In genomic region chr2:128660836-128661235, GRCh38 we compare ENCODE assay signal across 23 cellular contexts.
DNase-seq lines count a peak whose midpoint lies in the region; ATAC-seq and TF ChIP-seq lines count a peak whose summit lies in the region.
"Had no signal": no experiment of that assay in that cellular context is flagged by ENCODE, and none has a peak within 500 bp of the region (broad histone marks: within the 10 kb centered on the region; RNA-seq: fewer than 3 reads in every experiment).

No MANE protein-coding gene starts in this region.

- TF ChIP-seq RAD21 in SK-N-SH (IDR thresholded peaks at IDR 0.05; ENCODE audit: low read length) = no peak

- no peak overlapping the region for H3K9ac ChIP-seq in Loucy (ENCODE audit: low read depth, low read length, poor library complexity, severe bottlenecking)
- no peak overlapping the region for H3K9ac ChIP-seq in endodermal cell (ENCODE audit: extremely low read depth, low read length, poor library complexity, severe bottlenecking)
- H3K9ac ChIP-seq in SK-N-SH = no peak overlapping the region
- H3K9ac ChIP-seq: BLaER1 treated with 17β-estradiol and CSF1 and Interleukin-3, amounts not matched to agents 10 nM and 100 nM; GM23248 had no signal

- H3K27ac ChIP-seq in stomach (no peak overlapping the region), endodermal cell (ENCODE audit: low read depth, low read length) (no peak overlapping the region), SK-N-SH (ENCODE audit: low read depth in 2 of 2, low read length in 1 of 2) (no peak overlapping the region)
- H3K27ac ChIP-seq: BLaER1 treated with 17β-estradiol and CSF1 and Interleukin-3, amounts not matched to agents 10 nM and 100 nM; GM23248; SJSA1 had no signal

- H3K79me2 ChIP-seq in Loucy (ENCODE audit: insufficient read depth, low read length) = no peaks in the 10 kb centered on the region
- no peaks in the 10 kb centered on the region for H3K79me2 ChIP-seq in SK-N-SH (ENCODE audit: insufficient read depth)

- POLR2A ChIA-PET in SK-N-SH (lab: Yijun Ruan, JAX) = no interaction called here

- TF ChIP-seq EP300 in stomach (IDR thresholded peaks at IDR 0.05) = no peak
- no peak for TF ChIP-seq EP300 in SK-N-SH (IDR thresholded peaks at IDR 0.05; ENCODE audit: borderline replicate concordance in 1 of 2, low read depth in 1 of 2, low read length in 1 of 2)

- CTCF ChIA-PET in SK-N-SH (lab: Yijun Ruan, JAX) = no interaction called here

- H3K27ac Mint-ChIP-seq in endodermal cell = no peak overlapping the region
- H3K27ac Mint-ChIP-seq: CD4-positive, alpha-beta T cell had no signal

- peaks cover 21% of the 10 kb centered on the region for H3K4me1 ChIP-seq in Loucy (ENCODE audit: insufficient read depth, low read length, poor library complexity, severe bottlenecking)
- H3K4me1 ChIP-seq in stomach = no peaks in the 10 kb centered on the region
- H3K4me1 ChIP-seq in endodermal cell (ENCODE audit: control insufficient read depth, insufficient read depth, low read length) = no peaks in the 10 kb centered on the region
- no peaks in the 10 kb centered on the region for H3K4me1 ChIP-seq in SK-N-SH (ENCODE audit: control insufficient read depth in 1 of 2, insufficient read depth in 2 of 2, low read depth in 1 of 2, low read length in 1 of 2)
- H3K4me1 ChIP-seq: SJSA1 had no signal

- H3K27me3 ChIP-seq in Loucy (ENCODE audit: insufficient read depth, low read length, poor library complexity, severe bottlenecking) (no peaks in the 10 kb centered on the region), stomach (peaks cover 0 to 6% (median 0%) of the 10 kb centered on the region in 3 donors), endodermal cell (ENCODE audit: control insufficient read depth, insufficient read depth, low read length, poor library complexity, severe bottlenecking) (no peaks in the 10 kb centered on the region), SK-N-SH (ENCODE audit: insufficient read depth) (no peaks in the 10 kb centered on the region)
- H3K27me3 ChIP-seq: BLaER1 treated with 17β-estradiol and CSF1 and Interleukin-3, amounts not matched to agents 10 nM and 100 nM; MG63; SJSA1 had no signal

- intact Hi-C loops in stomach (cut with DNase I; ENCODE audit: low total_unique reads) = no loop called here

- H3K4me1 Mint-ChIP-seq in endodermal cell = peaks cover 8% of the 10 kb centered on the region

- ATAC-seq in GM18870 (IDR thresholded peaks at IDR 0.05; ENCODE audit: unreplicated experiment) = no peak
- ATAC-seq: K562 had no signal

- peaks cover 37% of the 10 kb centered on the region for H3K27me3 Mint-ChIP-seq in endodermal cell (ENCODE audit: insufficient read depth)

- WGBS in stomach, 5 donors = 74 to 90% (median 85%) methylated on average over 6 of the region's 6 CpGs
- 94 to 100% methylated on average over 1 to 6 of the region's 6 CpGs for WGBS in endodermal cell (ENCODE audit: insufficient coverage in 1 of 2, insufficient read length in 1 of 2), 2 experiments
- 15% methylated on average over 2 of the region's 6 CpGs for WGBS in SK-N-SH (ENCODE audit: low lambda C conversion rate)

- no peak for TF ChIP-seq POLR2A in stomach (IDR thresholded peaks at IDR 0.05)

- no peaks in the 10 kb centered on the region for H3F3A ChIP-seq in Loucy (ENCODE audit: low read depth)
- no peaks in the 10 kb centered on the region for H3F3A ChIP-seq in SK-N-SH (replicated peaks; ENCODE audit: insufficient read depth)

- no peak overlapping the region for H3K4me2 ChIP-seq in Loucy (ENCODE audit: low read depth, low read length, poor library complexity, severe bottlenecking)
- H3K4me2 ChIP-seq in SK-N-SH = no peak overlapping the region

- H3K9me3 Mint-ChIP-seq in endodermal cell = no peaks in the 10 kb centered on the region
- H3K9me3 Mint-ChIP-seq: CD4-positive, alpha-beta T cell had no signal

- H3K4me3 Mint-ChIP-seq in endodermal cell = no peak overlapping the region
- H3K4me3 Mint-ChIP-seq: CD4-positive, alpha-beta T cell had no signal

- TF ChIP-seq CTCF in Loucy (conservative IDR thresholded peaks at IDR 0.05; ENCODE audit: low read length) (no peak), stomach (IDR thresholded peaks at IDR 0.05) (no peak), endodermal cell (conservative IDR thresholded peaks at IDR 0.05) (no peak), SK-N-SH (IDR thresholded peaks at IDR 0.05) (no peak)

- peak; percentile 22 for DNase-seq in activated CD8-positive, alpha-beta memory T cell treated with anti-CD3 and anti-CD28 coated beads, Interleukin-2, amount 50 U/mL, for 48 hours
- DNase-seq in activated CD8-positive, alpha-beta memory T cell treated with anti-CD3 and anti-CD28 coated beads, Interleukin-2, amount 50 U/mL, for 4 hours = no peak
- DNase-seq in mucosa of gallbladder (ENCODE audit: low spot score) = peak; percentile 4
- peak; percentile 3 for DNase-seq in stomach
- no peak for DNase-seq in endodermal cell
- no peak for DNase-seq in SK-N-SH
- DNase-seq: AML-193; CD4-positive, alpha-beta T cell; GM23248; H7; MG63; NCI-H1105 treated with DMSO at 0.1 percent for 48 hours; NCI-H146; NCI-H1930; NCI-H2107; NCI-H526 treated with DMSO at 0.1 percent for 48 hours; Right ventricle myocardium superior; RPMI8226 had no signal

- H3K9me3 ChIP-seq in Loucy (ENCODE audit: insufficient read depth, low read depth, low read length) = no peaks in the 10 kb centered on the region
- H3K9me3 ChIP-seq in stomach = peaks cover 0 to 5% (median 2%) of the 10 kb centered on the region in 4 donors
- H3K9me3 ChIP-seq in endodermal cell (ENCODE audit: control insufficient read depth, low read length) = no peaks in the 10 kb centered on the region
- no peaks in the 10 kb centered on the region for H3K9me3 ChIP-seq in SK-N-SH
- H3K9me3 ChIP-seq: MG63, SJSA1 had no signal

- no peak overlapping the region for H3K4me3 ChIP-seq in Loucy (ENCODE audit: low read length, poor library complexity, severe bottlenecking)
- no peak overlapping the region for H3K4me3 ChIP-seq in stomach
- no peak overlapping the region for H3K4me3 ChIP-seq in endodermal cell (ENCODE audit: low read length)
- no peak overlapping the region for H3K4me3 ChIP-seq in SK-N-SH (ENCODE audit: low read depth in 2 of 2, low read length in 1 of 2)
- H3K4me3 ChIP-seq: BLaER1 treated with 17β-estradiol and CSF1 and Interleukin-3, amounts not matched to agents 10 nM and 100 nM; GM23248; K562; MG63; SJSA1 had no signal

- no peaks in the 10 kb centered on the region for H4K20me1 ChIP-seq in Loucy (ENCODE audit: insufficient read depth, low read length, poor library complexity, severe bottlenecking)
- H4K20me1 ChIP-seq in SK-N-SH (ENCODE audit: insufficient read depth) = no peaks in the 10 kb centered on the region
- H4K20me1 ChIP-seq: BLaER1 treated with 17β-estradiol and CSF1 and Interleukin-3, amounts not matched to agents 10 nM and 100 nM had no signal

- no peaks in the 10 kb centered on the region for H3K36me3 Mint-ChIP-seq in endodermal cell (ENCODE audit: low read depth)

- H3K9me2 ChIP-seq in Loucy (replicated peaks; ENCODE audit: low read depth, low read length) (no peaks in the 10 kb centered on the region), SK-N-SH (no peaks in the 10 kb centered on the region)

- H3K36me3 ChIP-seq in Loucy (ENCODE audit: insufficient read depth, low read length) (no peaks in the 10 kb centered on the region), stomach (no peaks in the 10 kb centered on the region), endodermal cell (ENCODE audit: control insufficient read depth, insufficient read depth, low read length) (no peaks in the 10 kb centered on the region), SK-N-SH (replicated peaks in 1 of 2; ENCODE audit: control insufficient read depth in 1 of 2, insufficient read depth in 2 of 2, low read length in 1 of 2) (no peaks in the 10 kb centered on the region)
- H3K36me3 ChIP-seq: BLaER1 treated with 17β-estradiol and CSF1 and Interleukin-3, amounts not matched to agents 10 nM and 100 nM; MG63; SJSA1 had no signal

- peak overlapping the region; percentile 47; the same call in 1 of the 2 replicates for H2AFZ ChIP-seq in Loucy (ENCODE audit: low read length)
- H2AFZ ChIP-seq in SK-N-SH (ENCODE audit: low read depth) = no peak overlapping the region
- H2AFZ ChIP-seq: GM23248 had no signal

TF ChIP-seq in SK-N-SH, 30 proteins besides CTCF, POLR2A, EP300 and RAD21:
- TF ChIP-seq TEAD4 (IDR thresholded peaks at IDR 0.05; ENCODE audit: borderline replicate concordance, insufficient read depth) = no peak

Comparison
In these comparisons a context has a peak if more than half of its experiments do, and no peak if none do; other contexts are left out.
1. DNase-seq: peak in activated CD8-positive, alpha-beta memory T cell treated with anti-CD3 and anti-CD28 coated beads, Interleukin-2, amount 50 U/mL, for 48 hours (single experiment), mucosa of gallbladder (single experiment) and stomach (single experiment); none in activated CD8-positive, alpha-beta memory T cell treated with anti-CD3 and anti-CD28 coated beads, Interleukin-2, amount 50 U/mL, for 4 hours (single experiment), endodermal cell (single experiment) and SK-N-SH (single experiment).